Comparison of ENCODE assay signal across 8 cellular contexts in the genomic region with DNA sequence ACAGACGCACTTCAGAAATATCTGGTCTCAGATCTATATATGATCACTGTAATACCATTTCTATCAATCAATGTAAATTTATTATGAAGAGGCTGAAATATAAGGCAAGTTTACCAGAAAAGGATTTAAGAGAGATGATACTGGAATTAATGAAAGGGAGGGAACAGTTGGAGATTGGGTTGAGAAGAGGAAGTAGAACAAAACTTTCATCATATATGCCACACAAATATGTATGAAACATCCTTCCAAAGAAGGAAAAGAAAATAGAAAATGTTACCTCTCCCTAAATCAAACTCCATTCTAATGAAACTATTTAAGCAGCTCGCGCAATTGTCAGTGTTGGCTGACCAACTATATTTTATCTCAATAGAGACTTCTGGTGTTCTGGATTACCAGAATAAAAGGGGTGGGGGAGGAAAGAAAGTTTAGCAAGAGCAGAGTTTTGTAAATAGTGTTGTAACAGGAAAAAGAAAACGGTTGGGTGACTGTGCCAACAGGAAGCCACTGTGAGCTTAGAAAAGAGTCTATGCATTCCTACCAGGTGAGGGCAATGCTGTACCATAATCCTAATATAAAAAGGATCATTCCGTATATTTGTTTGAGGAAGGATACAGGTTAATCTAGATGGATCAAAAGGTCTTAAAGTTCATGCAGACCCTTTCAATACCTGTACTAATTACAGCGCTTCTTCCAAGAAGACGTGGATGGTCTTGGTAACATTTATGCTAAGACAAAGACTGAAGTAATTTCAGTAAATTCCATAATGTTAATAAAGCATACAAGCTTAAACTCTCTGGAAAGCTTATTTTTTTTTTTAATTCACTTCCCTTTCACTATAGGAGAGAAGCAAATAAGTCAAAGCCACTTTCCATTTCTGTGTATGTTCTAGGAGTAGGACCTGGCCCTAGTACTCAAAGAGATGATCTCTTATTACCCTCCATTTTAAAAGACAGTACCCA. TPM values are rescaled to one million over a fixed set of nuclear protein-coding genes. Genes with fewer than 3 reads are reported as not detected.
A peak's percentile ranks its signal among the peaks of the same experiment; 100 is the strongest.
DNase-seq lines count a peak whose midpoint lies in the region; ATAC-seq and TF ChIP-seq lines count a peak whose summit lies in the region.

No MANE protein-coding gene starts in this region.

- H3K27me3 Mint-ChIP-seq in natural killer cell (ENCODE audit: low read depth in 2 of 2): no peaks in the 10 kb centered on the region

- intact Hi-C loops in natural killer cell (cut with micrococcal nuclease): no loop called here

- peak; percentile 74 for TF ChIP-seq CTCF in KMS-11 (conservative IDR thresholded peaks at IDR 0.05; ENCODE audit: low read depth, low read length)
- TF ChIP-seq CTCF in epithelial cell of proximal tubule (conservative IDR thresholded peaks at IDR 0.05; ENCODE audit: low read depth, low read length): peak; percentile 84
- peak; percentile 27 for TF ChIP-seq CTCF in natural killer cell (IDR thresholded peaks at IDR 0.05)

- H3K27ac Mint-ChIP-seq in natural killer cell: peak overlapping the region; percentile 67 to 86

- peaks cover 6 to 10% of the 10 kb centered on the region in 2 donors for H3K9me3 Mint-ChIP-seq in natural killer cell

- H3K36me3 Mint-ChIP-seq in natural killer cell: peaks cover 21% of the 10 kb centered on the region

- H3K4me3 ChIP-seq in KMS-11 (IDR thresholded peaks at IDR 0.05; ENCODE audit: insufficient read depth, low read depth, low read length): no peak overlapping the region
- no peak overlapping the region for H3K4me3 ChIP-seq in epithelial cell of proximal tubule (ENCODE audit: low read depth, low read length)

- H4K20me1 ChIP-seq in KMS-11 (ENCODE audit: insufficient read depth): no peaks in the 10 kb centered on the region

- H3K4me3 Mint-ChIP-seq in natural killer cell: no peak overlapping the region

- no peaks in the 10 kb centered on the region; the same call in 1 of the 2 replicates for H3K36me3 ChIP-seq in KMS-11 (ENCODE audit: insufficient read depth)

- H3K79me2 ChIP-seq in KMS-11 (ENCODE audit: insufficient read depth, low read depth): no peaks in the 10 kb centered on the region

- H3K27me3 ChIP-seq in KMS-11 (ENCODE audit: insufficient read depth, low read depth): no peaks in the 10 kb centered on the region

- peak; percentile 90 for DNase-seq in ELR (ENCODE audit: low read depth)
- peak; percentile 53 for DNase-seq in SKM-1 (lab: John Stamatoyannopoulos, UW; ENCODE audit: unreplicated experiment)
- no peak for DNase-seq in epithelial cell of proximal tubule (ENCODE audit: low read depth)
- no peak for DNase-seq in natural killer cell
- no peak for DNase-seq in SHP77 treated with DMSO at 0.1 percent for 48 hours (lab: John Stamatoyannopoulos, UW)
- DNase-seq in putamen (ENCODE audit: low spot score): no peak

- H3K4me1 Mint-ChIP-seq in natural killer cell: peaks cover 18 to 23% of the 10 kb centered on the region in 2 donors

- peaks cover 5% of the 10 kb centered on the region for H3K4me1 ChIP-seq in KMS-11 (ENCODE audit: low read depth, poor library complexity, severe bottlenecking)

- 0 out of 2 replicates have a peak overlapping the region, but pooled peaks have one; percentile 7 for H3K27ac ChIP-seq in KMS-11

- H2AFZ ChIP-seq in KMS-11 (ENCODE audit: low read depth): no peak overlapping the region

- no peak overlapping the region for H3K9ac ChIP-seq in KMS-11

- H3K4me2 ChIP-seq in KMS-11: no peak overlapping the region

- ATAC-seq in natural killer cell (peak; percentile 42 to 79 (median 63)), HG02588 (IDR thresholded peaks at IDR 0.05; ENCODE audit: unreplicated experiment) (no peak)

RNA-seq across cellular contexts. Expression of gene LLPH, which starts 14.5 kb away (rescaled TPM):
- total RNA-seq in epithelial cell of proximal tubule (12.6 and 15.9 TPM in 2 replicates), natural killer cell (10 to 100 TPM; 24.9 to 27.3 (median 25.5) TPM)

RNA-seq across cellular contexts. Expression of gene TMBIM4, which starts 24.7 kb away (rescaled TPM):
- total RNA-seq in epithelial cell of proximal tubule: 60.9 and 84.8 TPM in 2 replicates
- 10 to 100 TPM; 46.6 to 72.0 (median 63.2) TPM for total RNA-seq in natural killer cell

RNA-seq across cellular contexts. Expression of gene IRAK3, which starts 43.9 kb away (rescaled TPM):
- total RNA-seq in epithelial cell of proximal tubule (0.81 and 1.9 TPM in 2 replicates), natural killer cell (1 to 10 TPM; 3.7 to 9.9 (median 9.2) TPM)

Comparison
In these comparisons a context has a peak if more than half of its experiments do, and no peak if none do; other contexts are left out.
1. DNase-seq: peak in ELR (single experiment) and SKM-1 (single experiment); none in epithelial cell of proximal tubule (single experiment), natural killer cell (single experiment), SHP77 treated with DMSO at 0.1 percent for 48 hours (single experiment) and putamen (single experiment).
2. CTCF ChIP-seq: peak in every context shown above with its lines; median percentile 84 in epithelial cell of proximal tubule; 74 in KMS-11; 27 in natural killer cell.